1 cellular context compared by ENCODE assay signal in genomic region chr2:63054812-63055509, GRCh38.
TF ChIP-seq lines count a peak whose summit lies in the region.

No MANE protein-coding gene starts in this region.

TF ChIP-seq in K562, 482 proteins besides CTCF, POLR2A, EP300 and RAD21 (continued from another document):
- no peak for TF ChIP-seq THAP12 (CRISPR knock-in tag; IDR thresholded peaks at IDR 0.05)
